In genomic region chr14:99744199-99744872, GRCh38 we compare ENCODE assay signal across 11 cellular contexts. TPM values are rescaled to one million over a fixed set of nuclear protein-coding genes. Genes with fewer than 3 reads are reported as not detected.
DNase-seq lines count a peak whose midpoint lies in the region; ATAC-seq and TF ChIP-seq lines count a peak whose summit lies in the region.
"Had no signal": no experiment of that assay in that cellular context is flagged by ENCODE, and none has a peak within 500 bp of the region (broad histone marks: within the 10 kb centered on the region; RNA-seq: fewer than 3 reads in every experiment).

No MANE protein-coding gene starts in this region.

- H3K4me3 ChIP-seq in fibroblast of villous mesenchyme (ENCODE audit: low read depth, low read length) (no peak overlapping the region), thoracic aorta (no peak overlapping the region), Peyer's patch (no peak overlapping the region)
- H3K4me3 ChIP-seq: skin epidermis had no signal

- TF ChIP-seq CTCF in fibroblast of villous mesenchyme (IDR thresholded peaks at IDR 0.05; ENCODE audit: insufficient read depth, low read depth, low read length) (no peak), thoracic aorta (IDR thresholded peaks at IDR 0.05) (no peak), Peyer's patch (IDR thresholded peaks at IDR 0.05) (no peak)

- H3K9me3 ChIP-seq in thoracic aorta (no peaks in the 10 kb centered on the region), Peyer's patch (no peaks in the 10 kb centered on the region)

- DNase-seq in HS-5 (ENCODE audit: low read depth): peak; percentile 31
- DNase-seq in amniotic epithelial cell (ENCODE audit: low read depth): peak; percentile 37
- DNase-seq in fibroblast of villous mesenchyme (ENCODE audit: low read depth): peak; percentile 68
- DNase-seq in thoracic aorta (ENCODE audit: low spot score): no peak
- no peak for DNase-seq in Peyer's patch
- DNase-seq: activated CD8-positive, alpha-beta memory T cell treated with anti-CD3 and anti-CD28 coated beads, Interleukin-2, amount 50 U/mL, for 4 hours; DND-41; MM.1S had no signal

- TF ChIP-seq POLR2A in Peyer's patch (IDR thresholded peaks at IDR 0.05): no peak

- H3K36me3 ChIP-seq in thoracic aorta (no peaks in the 10 kb centered on the region), Peyer's patch (no peaks in the 10 kb centered on the region)

- H3K27ac ChIP-seq in thoracic aorta (peak overlapping the region; percentile 70 to 80), Peyer's patch (peak overlapping the region in 2 of 4 donors; percentile 26 to 82)

- ATAC-seq in thoracic aorta (ENCODE audit: insufficient number of reproducible peaks, low FRiP score, low read depth) (no peak), HG03196 (IDR thresholded peaks at IDR 0.05; ENCODE audit: unreplicated experiment) (no peak), HG02798 (IDR thresholded peaks at IDR 0.05; ENCODE audit: poor library complexity, unreplicated experiment) (no peak)

- H3K4me1 ChIP-seq in thoracic aorta (ENCODE audit: control insufficient read depth in 1 of 2, low read depth in 2 of 2) (peaks cover 20 to 43% of the 10 kb centered on the region in 2 donors), Peyer's patch (peaks cover 0 to 25% (median 0%) of the 10 kb centered on the region in 4 donors)

- no peaks in the 10 kb centered on the region for H3K27me3 ChIP-seq in thoracic aorta (replicated peaks; ENCODE audit: insufficient read depth)
- no peaks in the 10 kb centered on the region for H3K27me3 ChIP-seq in Peyer's patch

RNA-seq across cellular contexts. Expression of gene EML1, which starts 48.9 kb away (rescaled TPM):
- total RNA-seq in fibroblast of villous mesenchyme (23.8 and 34.5 TPM in 2 replicates), thoracic aorta (10 to 100 TPM; 55.1 to 66.5 TPM), Peyer's patch (10 to 100 TPM; 12.3 to 32.2 (median 18.9) TPM)

Comparison
In these comparisons a context has a peak if more than half of its experiments do, and no peak if none do; other contexts are left out.
1. DNase-seq: peak in HS-5 (single experiment), amniotic epithelial cell (single experiment) and fibroblast of villous mesenchyme (single experiment); none in thoracic aorta (single experiment) and Peyer's patch (0 of 3).